15 cellular contexts compared by ENCODE assay signal in genomic region chr19:10453852-10454251, GRCh38.
"Had no signal": no experiment of that assay in that cellular context is flagged by ENCODE, and none has a peak within 500 bp of the region (broad histone marks: within the 10 kb centered on the region; RNA-seq: fewer than 3 reads in every experiment).

No MANE protein-coding gene starts in this region.

- DNase-seq: activated B cell treated with CpG ODN at 0.5 μM for 24 hours; activated CD4-positive, alpha-beta memory T cell treated with anti-CD3 and anti-CD28 coated beads, Interleukin-2, amount 10 ng/mL, durations not matched to agents 7 days and 5 days; activated CD4-positive, alpha-beta T cell treated with anti-CD3 and anti-CD28 coated beads for 4 hours; activated CD8-positive, alpha-beta memory T cell treated with anti-CD3 and anti-CD28 coated beads, Interleukin-2, amount 10 ng/mL, durations not matched to agents 7 days and 5 days; activated naive CD4-positive, alpha-beta T cell; activated naive CD8-positive, alpha-beta T cell treated with anti-CD3 and anti-CD28 coated beads, Interleukin-2, amount 10 ng/mL, durations not matched to agents 7 days and 5 days; cortex of kidney; effector CD4-positive, alpha-beta T cell; gastrocnemius medialis; heart left ventricle; left ventricle myocardium inferior; mammary epithelial cell; pancreas; stimulated activated CD4-positive, alpha-beta T cell treated with anti-CD3 and anti-CD28 coated beads, Interleukin-4, amount 100 ng/mL, for 24 hours; upper lobe of right lung had no signal

- H3K4me1 ChIP-seq: gastrocnemius medialis, heart left ventricle, left ventricle myocardium inferior, pancreas, upper lobe of right lung had no signal

- H3K27me3 ChIP-seq: gastrocnemius medialis, heart left ventricle, pancreas, upper lobe of right lung had no signal

- H3K4me3 ChIP-seq: gastrocnemius medialis, heart left ventricle, left ventricle myocardium inferior, pancreas, upper lobe of right lung had no signal

- H3K27ac ChIP-seq: gastrocnemius medialis, heart left ventricle, left ventricle myocardium inferior, pancreas, upper lobe of right lung had no signal

- H3K9me3 ChIP-seq: gastrocnemius medialis, heart left ventricle, left ventricle myocardium inferior, pancreas, upper lobe of right lung had no signal
